Comparison of ENCODE assay signal across 8 cellular contexts in genomic region chr15:44066211-44066827, GRCh38.
DNase-seq lines count a peak whose midpoint lies in the region; ATAC-seq and TF ChIP-seq lines count a peak whose summit lies in the region.

No MANE protein-coding gene starts in this region.

- H3K36me3 ChIP-seq in ascending aorta: no peaks in the 10 kb centered on the region

- H3K27me3 ChIP-seq in ascending aorta: no peaks in the 10 kb centered on the region

- peaks cover 3% of the 10 kb centered on the region for H3K36me3 Mint-ChIP-seq in T-helper 17 cell (ENCODE audit: low read depth)

- ATAC-seq in T-helper 17 cell (no peak), GM18505 (IDR thresholded peaks at IDR 0.05; ENCODE audit: unreplicated experiment) (no peak), HG03159 (IDR thresholded peaks at IDR 0.05; ENCODE audit: unreplicated experiment) (no peak)

- H3K9me3 ChIP-seq in T-helper 17 cell (ENCODE audit: control insufficient read depth, low read length, poor library complexity, severe bottlenecking) (no peaks in the 10 kb centered on the region), ascending aorta (no peaks in the 10 kb centered on the region)

- H3K27ac Mint-ChIP-seq in T-helper 17 cell: peak overlapping the region; percentile 68

- TF ChIP-seq CTCF in GM10248 (IDR thresholded peaks at IDR 0.05; ENCODE audit: control extremely low read depth, extremely low read depth, low read depth, missing control alignments) (peak; percentile 69), ascending aorta (IDR thresholded peaks at IDR 0.05) (peak; percentile 41 to 76 (median 41))

- CTCF ChIA-PET in GM10248 (lab: Yijun Ruan, JAX): interaction anchor here (0.6 to 7.4 kb wide), 32 partner anchors 8 to 261 kb away, joined by 3 to 108 read pairs (median 4); no protein-coding TSS in a partner anchor

- H3K4me3 ChIP-seq in ascending aorta: no peak overlapping the region

- TF ChIP-seq POLR2A in GM18505 (IDR thresholded peaks at IDR 0.05; ENCODE audit: borderline replicate concordance, extremely low read depth, insufficient read depth, insufficient read length): no peak

- no peak overlapping the region for H3K4me3 Mint-ChIP-seq in T-helper 17 cell

- H3K27ac ChIP-seq in ascending aorta: no peak overlapping the region

- POLR2A ChIA-PET in GM10248 (lab: Yijun Ruan, JAX): no interaction called here

- peaks cover 4% of the 10 kb centered on the region for H3K4me1 Mint-ChIP-seq in T-helper 17 cell

- H3K27me3 Mint-ChIP-seq in T-helper 17 cell: peaks cover 34% of the 10 kb centered on the region

- intact Hi-C loops in ascending aorta (cut with DNase I): loop anchor here (1.0 to 2.0 kb wide), 2 partner anchors 162 to 194 kb away; no protein-coding TSS in a partner anchor

- no peaks in the 10 kb centered on the region for H3K4me1 ChIP-seq in ascending aorta

- DNase-seq in GM10248 (ENCODE audit: extremely low spot score) (peak; percentile 52), NCI-H128 (lab: John Stamatoyannopoulos, UW; ENCODE audit: unreplicated experiment) (peak; percentile 49), T-helper 17 cell (peak; percentile 20 to 46 (median 27)), ascending aorta (ENCODE audit: low spot score in 2 of 2) (peak in 1 of 2 donors; percentile 65), iPS DF 4.7 (ENCODE audit: extremely low read depth, low spot score) (peak; percentile 46)
- peak; percentile 43 to 60 (median 54) for DNase-seq in stimulated activated CD4-positive, alpha-beta T cell treated with anti-CD3 and anti-CD28 coated beads, Interleukin-1b, Interleukin-23, amount 100 ng/mL, for 24 hours (ENCODE audit: low read depth in 4 of 4, low spot score in 1 of 4)
